ENCODE assay signal across 11 cellular contexts in the genomic region with DNA sequence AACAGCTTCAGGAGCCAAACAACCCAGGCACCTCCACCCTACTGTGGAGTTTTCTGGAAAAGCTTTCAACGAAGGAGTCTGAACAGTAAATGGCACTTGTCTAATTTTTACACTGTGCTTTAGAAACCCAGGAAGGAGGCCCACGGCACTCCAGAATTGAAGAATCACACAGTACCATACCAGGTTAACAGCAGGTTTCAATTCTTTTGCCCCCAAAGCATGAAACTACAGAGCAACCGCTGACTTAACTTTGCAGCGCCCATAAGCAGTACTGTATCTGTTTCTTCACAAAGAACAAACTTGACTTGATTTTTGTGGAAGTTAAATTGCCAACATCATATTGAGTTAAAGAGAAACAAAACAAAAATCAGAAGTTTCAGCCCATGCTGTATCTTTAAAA.
DNase-seq lines count a peak whose midpoint lies in the region; ATAC-seq and FAIRE-seq lines count a peak whose summit lies in the region.
"Had no signal": no experiment of that assay in that cellular context is flagged by ENCODE, and none has a peak within 500 bp of the region (broad histone marks: within the 10 kb centered on the region; RNA-seq: fewer than 3 reads in every experiment).

No MANE protein-coding gene starts in this region.

- CTCF ChIA-PET in activated CD4-positive, alpha-beta T cell treated with anti-CD3 and anti-CD28 coated beads for 36 hours (lab: Charles Lee): interaction anchor here (1.5 kb wide), 1 partner anchor 58 kb away, joined by 4 read pairs; no protein-coding TSS in a partner anchor

- ATAC-seq in activated CD4-positive, alpha-beta T cell treated with anti-CD3 and anti-CD28 coated beads for 36 hours: peak; percentile 31
- ATAC-seq in activated T-cell treated with anti-CD3 and anti-CD28 coated beads, Interleukin-2, amount 50 U/mL, for 72 hours (replicated peaks in 1 of 2): peak; percentile 53 to 63
- peak; percentile 65 for ATAC-seq in stimulated activated naive CD8-positive, alpha-beta T cell treated with anti-CD3 and anti-CD28 coated beads, Interleukin-15, Interleukin-2, amounts not matched to agents 100 U/mL and 50 U/mL, for 24 hours
- no peak for ATAC-seq in HG03354 (IDR thresholded peaks at IDR 0.05; ENCODE audit: poor library complexity, severe bottlenecking, unreplicated experiment)

- peak overlapping the region; percentile 90 for H3K4me3 Mint-ChIP-seq in activated CD4-positive, alpha-beta T cell treated with anti-CD3 and anti-CD28 coated beads for 36 hours
- H3K4me3 Mint-ChIP-seq in activated T-cell treated with anti-CD3 and anti-CD28 coated beads, Interleukin-2, amount 50 U/mL, for 72 hours: peak overlapping the region; percentile 88 to 97

- intact Hi-C loops in activated CD4-positive, alpha-beta T cell treated with anti-CD3 and anti-CD28 coated beads for 36 hours (cut with DNase I, micrococcal nuclease): loop anchor here (1.0 to 5.0 kb wide), 8 partner anchors 40 to 365 kb away; no protein-coding TSS in a partner anchor

- no peaks in the 10 kb centered on the region for H3K27me3 Mint-ChIP-seq in activated CD4-positive, alpha-beta T cell treated with anti-CD3 and anti-CD28 coated beads for 36 hours
- no peaks in the 10 kb centered on the region for H3K27me3 Mint-ChIP-seq in activated T-cell treated with anti-CD3 and anti-CD28 coated beads, Interleukin-2, amount 50 U/mL, for 72 hours (ENCODE audit: low read depth)

- POLR2A ChIA-PET in activated CD4-positive, alpha-beta T cell treated with anti-CD3 and anti-CD28 coated beads for 36 hours (lab: Charles Lee): interaction anchor here (0.6 to 0.7 kb wide), 4 partner anchors 25 to 628 kb away, joined by 3 to 5 read pairs (median 5); no protein-coding TSS in a partner anchor

- peaks cover 70% of the 10 kb centered on the region for H3K4me1 Mint-ChIP-seq in activated CD4-positive, alpha-beta T cell treated with anti-CD3 and anti-CD28 coated beads for 36 hours
- peaks cover 71% of the 10 kb centered on the region for H3K4me1 Mint-ChIP-seq in activated T-cell treated with anti-CD3 and anti-CD28 coated beads, Interleukin-2, amount 50 U/mL, for 72 hours (ENCODE audit: low read depth)

- H3K36me3 Mint-ChIP-seq in activated CD4-positive, alpha-beta T cell treated with anti-CD3 and anti-CD28 coated beads for 36 hours (ENCODE audit: low read depth): peaks cover 28% of the 10 kb centered on the region
- peaks cover 10 to 11% of the 10 kb centered on the region in 2 donors for H3K36me3 Mint-ChIP-seq in activated T-cell treated with anti-CD3 and anti-CD28 coated beads, Interleukin-2, amount 50 U/mL, for 72 hours (ENCODE audit: insufficient read depth in 2 of 2)

- H3K9me3 Mint-ChIP-seq in activated CD4-positive, alpha-beta T cell treated with anti-CD3 and anti-CD28 coated beads for 36 hours (ENCODE audit: low read depth): no peaks in the 10 kb centered on the region
- no peaks in the 10 kb centered on the region for H3K9me3 Mint-ChIP-seq in activated T-cell treated with anti-CD3 and anti-CD28 coated beads, Interleukin-2, amount 50 U/mL, for 72 hours

- H3K27ac Mint-ChIP-seq in activated CD4-positive, alpha-beta T cell treated with anti-CD3 and anti-CD28 coated beads for 36 hours: peak overlapping the region; percentile 99
- peak overlapping the region; percentile 98 for H3K27ac Mint-ChIP-seq in activated T-cell treated with anti-CD3 and anti-CD28 coated beads, Interleukin-2, amount 50 U/mL, for 72 hours

- peak; percentile 65 for FAIRE-seq in islet of Langerhans (lab: Jason Lieb, UNC)

- DNase-seq in activated CD4-positive, alpha-beta T cell treated with anti-CD3 and anti-CD28 coated beads for 36 hours: peak; percentile 40
- DNase-seq in activated CD4-positive, alpha-beta T cell treated with anti-CD3 and anti-CD28 coated beads, Interleukin-2, amount 50 U/mL, for 4 hours: no peak
- DNase-seq in activated T-cell treated with anti-CD3 and anti-CD28 coated beads, Interleukin-2, amount 50 U/mL, for 72 hours: peak; percentile 31
- DNase-seq in stimulated activated naive CD8-positive, alpha-beta T cell treated with anti-CD3 and anti-CD28 coated beads, Interleukin-15, Interleukin-2, amounts not matched to agents 100 U/mL and 50 U/mL, for 24 hours: peak; percentile 32
- DNase-seq in AG08395 (ENCODE audit: low spot score) (no peak), NCI-H526 (lab: John Stamatoyannopoulos, UW) (no peak)
- DNase-seq: activated gamma-delta T cell, NCI-H1694, SIG-M5 had no signal

Comparison
In these comparisons a context has a peak if more than half of its experiments do, and no peak if none do; other contexts are left out.
1. DNase-seq: peak in activated CD4-positive, alpha-beta T cell treated with anti-CD3 and anti-CD28 coated beads for 36 hours (single experiment), activated T-cell treated with anti-CD3 and anti-CD28 coated beads, Interleukin-2, amount 50 U/mL, for 72 hours (2 of 2) and stimulated activated naive CD8-positive, alpha-beta T cell treated with anti-CD3 and anti-CD28 coated beads, Interleukin-15, Interleukin-2, amounts not matched to agents 100 U/mL and 50 U/mL, for 24 hours (single experiment); none in activated CD4-positive, alpha-beta T cell treated with anti-CD3 and anti-CD28 coated beads, Interleukin-2, amount 50 U/mL, for 4 hours (0 of 2), AG08395 (single experiment) and NCI-H526 (0 of 2).